Comparison of ENCODE assay signal across 20 cellular contexts in genomic region chr15:99481831-99482230, GRCh38.
DNase-seq lines count a peak whose midpoint lies in the region; ATAC-seq lines count a peak whose summit lies in the region.
"Had no signal": no experiment of that assay in that cellular context is flagged by ENCODE, and none has a peak within 500 bp of the region (broad histone marks: within the 10 kb centered on the region; RNA-seq: fewer than 3 reads in every experiment).

No MANE protein-coding gene starts in this region.

- ATAC-seq in activated CD4-positive, alpha-beta T cell treated with anti-CD3 and anti-CD28 coated beads for 36 hours = peak; percentile 85
- ATAC-seq in effector memory CD8-positive, alpha-beta T cell (replicated peaks) = peak; percentile 33
- ATAC-seq in stimulated activated effector memory CD8-positive, alpha-beta T cell treated with anti-CD3 and anti-CD28 coated beads, Interleukin-12 subunit alpha, Interleukin-12 subunit beta, amount 100 ng/mL, for 72 hours = peak; percentile 66
- no peak for ATAC-seq in GM21381 (IDR thresholded peaks at IDR 0.05; ENCODE audit: unreplicated experiment)
- ATAC-seq: GM12878, GM23338, HepG2 had no signal

- H3K27ac Mint-ChIP-seq in activated CD4-positive, alpha-beta T cell treated with anti-CD3 and anti-CD28 coated beads for 36 hours = no peak overlapping the region
- H3K27ac Mint-ChIP-seq in activated CD4-positive, alpha-beta T cell treated with anti-CD3 and anti-CD28 coated beads, Interleukin-2, amount 10 ng/mL, durations not matched to agents 24 days and 14 days = no peak overlapping the region
- H3K27ac Mint-ChIP-seq in effector memory CD8-positive, alpha-beta T cell = no peak overlapping the region
- no peak overlapping the region for H3K27ac Mint-ChIP-seq in stimulated activated effector memory CD8-positive, alpha-beta T cell treated with anti-CD3 and anti-CD28 coated beads, Interleukin-12 subunit alpha, Interleukin-12 subunit beta, amount 100 ng/mL, for 72 hours
- H3K27ac Mint-ChIP-seq: GM23338 had no signal

- H3K4me1 Mint-ChIP-seq in activated CD4-positive, alpha-beta T cell treated with anti-CD3 and anti-CD28 coated beads for 36 hours = peaks cover 35% of the 10 kb centered on the region
- H3K4me1 Mint-ChIP-seq in activated CD4-positive, alpha-beta T cell treated with anti-CD3 and anti-CD28 coated beads, Interleukin-2, amount 10 ng/mL, durations not matched to agents 24 days and 14 days = peaks cover 21% of the 10 kb centered on the region
- peaks cover 0 to 7% of the 10 kb centered on the region in 2 donors for H3K4me1 Mint-ChIP-seq in effector memory CD8-positive, alpha-beta T cell (ENCODE audit: low read depth in 2 of 2)
- peaks cover 9% of the 10 kb centered on the region for H3K4me1 Mint-ChIP-seq in stimulated activated effector memory CD8-positive, alpha-beta T cell treated with anti-CD3 and anti-CD28 coated beads, Interleukin-12 subunit alpha, Interleukin-12 subunit beta, amount 100 ng/mL, for 72 hours

- CTCF ChIA-PET in activated CD4-positive, alpha-beta T cell treated with anti-CD3 and anti-CD28 coated beads for 36 hours (lab: Charles Lee) = interaction anchor here (1.0 to 1.7 kb wide), 4 partner anchors 10 to 61 kb away, joined by 3 to 5 read pairs (median 4); no protein-coding TSS in a partner anchor

- no peaks in the 10 kb centered on the region for H3K36me3 Mint-ChIP-seq in activated CD4-positive, alpha-beta T cell treated with anti-CD3 and anti-CD28 coated beads for 36 hours (ENCODE audit: low read depth)
- H3K36me3 Mint-ChIP-seq in activated CD4-positive, alpha-beta T cell treated with anti-CD3 and anti-CD28 coated beads, Interleukin-2, amount 10 ng/mL, durations not matched to agents 24 days and 14 days (ENCODE audit: low read depth) = no peaks in the 10 kb centered on the region
- peaks cover 3% of the 10 kb centered on the region for H3K36me3 Mint-ChIP-seq in effector memory CD8-positive, alpha-beta T cell (ENCODE audit: insufficient read depth)
- H3K36me3 Mint-ChIP-seq in stimulated activated effector memory CD8-positive, alpha-beta T cell treated with anti-CD3 and anti-CD28 coated beads, Interleukin-12 subunit alpha, Interleukin-12 subunit beta, amount 100 ng/mL, for 72 hours = no peaks in the 10 kb centered on the region

- no peak overlapping the region for H3K4me3 Mint-ChIP-seq in activated CD4-positive, alpha-beta T cell treated with anti-CD3 and anti-CD28 coated beads for 36 hours
- H3K4me3 Mint-ChIP-seq in activated CD4-positive, alpha-beta T cell treated with anti-CD3 and anti-CD28 coated beads, Interleukin-2, amount 10 ng/mL, durations not matched to agents 24 days and 14 days = no peak overlapping the region
- H3K4me3 Mint-ChIP-seq in effector memory CD8-positive, alpha-beta T cell = no peak overlapping the region
- no peak overlapping the region for H3K4me3 Mint-ChIP-seq in stimulated activated effector memory CD8-positive, alpha-beta T cell treated with anti-CD3 and anti-CD28 coated beads, Interleukin-12 subunit alpha, Interleukin-12 subunit beta, amount 100 ng/mL, for 72 hours
- H3K4me3 Mint-ChIP-seq: GM23338 had no signal

- H3K27me3 Mint-ChIP-seq in activated CD4-positive, alpha-beta T cell treated with anti-CD3 and anti-CD28 coated beads for 36 hours = peaks cover 5% of the 10 kb centered on the region
- peaks cover 4% of the 10 kb centered on the region for H3K27me3 Mint-ChIP-seq in activated CD4-positive, alpha-beta T cell treated with anti-CD3 and anti-CD28 coated beads, Interleukin-2, amount 10 ng/mL, durations not matched to agents 24 days and 14 days
- peaks cover 20 to 43% of the 10 kb centered on the region in 2 donors for H3K27me3 Mint-ChIP-seq in effector memory CD8-positive, alpha-beta T cell

- DNase-seq in activated CD4-positive, alpha-beta T cell treated with anti-CD3 and anti-CD28 coated beads for 36 hours = no peak
- DNase-seq in activated CD4-positive, alpha-beta T cell treated with anti-CD3 and anti-CD28 coated beads, Interleukin-2, amount 10 ng/mL, durations not matched to agents 24 days and 14 days = no peak
- DNase-seq in NCI-H69 (lab: John Stamatoyannopoulos, UW) (peak; percentile 9), NCI-H2107 treated with DMSO at 0.1 percent for 48 hours (lab: John Stamatoyannopoulos, UW; ENCODE audit: unreplicated experiment) (no peak), ecto neural progenitor cell (ENCODE audit: low spot score) (no peak)
- no peak for DNase-seq in effector memory CD8-positive, alpha-beta T cell
- no peak for DNase-seq in stimulated activated effector memory CD8-positive, alpha-beta T cell treated with anti-CD3 and anti-CD28 coated beads, Interleukin-12 subunit alpha, Interleukin-12 subunit beta, amount 100 ng/mL, for 72 hours (ENCODE audit: low spot score in 2 of 2)
- DNase-seq: 8988T, GDM1, KG1, NCI-H1436, NCI-H2029, NCI-H2171 treated with DMSO at 0.1 percent for 48 hours, NCI-H446 treated with DMSO at 0.1 percent for 48 hours, NCI-H774, PC-9 had no signal

- no peaks in the 10 kb centered on the region for H3K9me3 Mint-ChIP-seq in activated CD4-positive, alpha-beta T cell treated with anti-CD3 and anti-CD28 coated beads for 36 hours (ENCODE audit: low read depth)
- no peaks in the 10 kb centered on the region for H3K9me3 Mint-ChIP-seq in activated CD4-positive, alpha-beta T cell treated with anti-CD3 and anti-CD28 coated beads, Interleukin-2, amount 10 ng/mL, durations not matched to agents 24 days and 14 days
- H3K9me3 Mint-ChIP-seq in effector memory CD8-positive, alpha-beta T cell = no peaks in the 10 kb centered on the region
- H3K9me3 Mint-ChIP-seq in stimulated activated effector memory CD8-positive, alpha-beta T cell treated with anti-CD3 and anti-CD28 coated beads, Interleukin-12 subunit alpha, Interleukin-12 subunit beta, amount 100 ng/mL, for 72 hours = no peaks in the 10 kb centered on the region
- H3K9me3 Mint-ChIP-seq: GM23338 had no signal

- POLR2A ChIA-PET in activated CD4-positive, alpha-beta T cell treated with anti-CD3 and anti-CD28 coated beads for 36 hours (lab: Charles Lee) = no interaction called here

- intact Hi-C loops in activated CD4-positive, alpha-beta T cell treated with anti-CD3 and anti-CD28 coated beads for 36 hours (cut with DNase I, micrococcal nuclease) = no loop called here
- intact Hi-C loops in activated CD4-positive, alpha-beta T cell treated with anti-CD3 and anti-CD28 coated beads, Interleukin-2, amount 10 ng/mL, durations not matched to agents 24 days and 14 days (cut with micrococcal nuclease) = no loop called here
